ENCODE assay signal across 1 cellular context in genomic region chr17:50207318-50207717, GRCh38.
TF ChIP-seq lines count a peak whose summit lies in the region.

No MANE protein-coding gene starts in this region.

TF ChIP-seq in H1, 55 proteins besides CTCF, POLR2A, EP300 and RAD21:
- TF ChIP-seq HDAC6 (IDR thresholded peaks at IDR 0.05; ENCODE audit: low read depth, low read length), result no peak
- TF ChIP-seq CREB1 (IDR thresholded peaks at IDR 0.05), result no peak
- no peak for TF ChIP-seq SP2 (IDR thresholded peaks at IDR 0.05; ENCODE audit: low read length)
- no peak for TF ChIP-seq POLR2AphosphoS5 (IDR thresholded peaks at IDR 0.05; ENCODE audit: low read depth, low read length)
- no peak for TF ChIP-seq MAFK (IDR thresholded peaks at IDR 0.05; ENCODE audit: low read depth, low read length)
- TF ChIP-seq ATF3 (IDR thresholded peaks at IDR 0.05; ENCODE audit: insufficient read depth, low read depth, low read length), result no peak
- TF ChIP-seq ASH2L (IDR thresholded peaks at IDR 0.05; ENCODE audit: low read length), result no peak
- TF ChIP-seq SP4 (IDR thresholded peaks at IDR 0.05; ENCODE audit: low read length), result no peak
- TF ChIP-seq BACH1 (IDR thresholded peaks at IDR 0.05; ENCODE audit: low read length), result no peak
- TF ChIP-seq E2F6 (IDR thresholded peaks at IDR 0.05), result no peak
- no peak for TF ChIP-seq JUND (IDR thresholded peaks at IDR 0.05; ENCODE audit: low read length)
